ENCODE assay signal across 8 cellular contexts in genomic region chr5:682651-683358, GRCh38. TPM values are rescaled to one million over a fixed set of nuclear protein-coding genes. Genes with fewer than 3 reads are reported as not detected.
DNase-seq lines count a peak whose midpoint lies in the region; ATAC-seq, FAIRE-seq and TF ChIP-seq lines count a peak whose summit lies in the region.
"Not testable (repeated sequence)": the region's sequence is repeated elsewhere in the genome, so short reads cannot be mapped to it uniquely, and the experiment has no call there.

No MANE protein-coding gene starts in this region.

- not testable (repeated sequence) for H3K4me3 ChIP-seq in RWPE2 (ENCODE audit: severe bottlenecking); bronchial epithelial cell (ENCODE audit: low read depth, low read length); gastroesophageal sphincter; upper lobe of right lung

- intact Hi-C loops in upper lobe of right lung (cut with DNase I): not testable (repeated sequence)

- peak; percentile 13; the same call in 2 of the 3 replicates for ATAC-seq in RWPE2 (ENCODE audit: low read depth)
- ATAC-seq in activated T-helper 17 cell treated with anti-CD3 and anti-CD28 coated beads, Interleukin-2, amount 50 U/mL, for 72 hours (replicated peaks): peak; percentile 21
- ATAC-seq in gastroesophageal sphincter, left lobe of liver, upper lobe of right lung: not testable (repeated sequence)

- not testable (repeated sequence) for H3K9me3 Mint-ChIP-seq in activated T-helper 17 cell treated with anti-CD3 and anti-CD28 coated beads, Interleukin-2, amount 50 U/mL, for 72 hours; osteocyte (ENCODE audit: unreplicated experiment)

- H3K27me3 ChIP-seq in RWPE2 (ENCODE audit: insufficient read depth, poor library complexity, severe bottlenecking); bronchial epithelial cell (ENCODE audit: control insufficient read depth, insufficient read depth, low read length); gastroesophageal sphincter; upper lobe of right lung: not testable (repeated sequence)

- H3K4me1 Mint-ChIP-seq in activated T-helper 17 cell treated with anti-CD3 and anti-CD28 coated beads, Interleukin-2, amount 50 U/mL, for 72 hours; osteocyte (ENCODE audit: unreplicated experiment): not testable (repeated sequence)

- H3K27ac Mint-ChIP-seq in activated T-helper 17 cell treated with anti-CD3 and anti-CD28 coated beads, Interleukin-2, amount 50 U/mL, for 72 hours; osteocyte (ENCODE audit: unreplicated experiment): not testable (repeated sequence)

- peak; percentile 24 for DNase-seq in DMS 273 (lab: John Stamatoyannopoulos, UW; ENCODE audit: unreplicated experiment)
- not testable (repeated sequence) for DNase-seq in RWPE2 (ENCODE audit: low spot score); bronchial epithelial cell (ENCODE audit: low read depth)
- peak; percentile 41 for DNase-seq in left lobe of liver (ENCODE audit: low spot score)
- peak; percentile 76 for DNase-seq in osteocyte (ENCODE audit: extremely low spot score, unreplicated experiment)
- peak; percentile 40 for DNase-seq in upper lobe of right lung

- H3K27ac ChIP-seq in RWPE2 (ENCODE audit: poor library complexity, severe bottlenecking); upper lobe of right lung: not testable (repeated sequence)
- H3K27ac ChIP-seq in gastroesophageal sphincter: peak overlapping the region in 3 of 4 donors; percentile 49 to 82 (median 72)

- not testable (repeated sequence) for H3K36me3 Mint-ChIP-seq in activated T-helper 17 cell treated with anti-CD3 and anti-CD28 coated beads, Interleukin-2, amount 50 U/mL, for 72 hours (ENCODE audit: low read depth); osteocyte (ENCODE audit: unreplicated experiment)

- not testable (repeated sequence) for H3K4me1 ChIP-seq in RWPE2 (ENCODE audit: insufficient read depth, poor library complexity, severe bottlenecking); upper lobe of right lung
- H3K4me1 ChIP-seq in gastroesophageal sphincter: peaks cover 0 to 67% (median 23%) of the 10 kb centered on the region in 3 donors

- H3K9me3 ChIP-seq in RWPE2 (ENCODE audit: severe bottlenecking); gastroesophageal sphincter; upper lobe of right lung: not testable (repeated sequence)

- FAIRE-seq in bronchial epithelial cell (lab: Jason Lieb, UNC): peak; percentile 90

- TF ChIP-seq CTCF in RWPE2 (IDR thresholded peaks at IDR 0.05; ENCODE audit: poor library complexity, severe bottlenecking); bronchial epithelial cell (IDR thresholded peaks at IDR 0.05; ENCODE audit: insufficient read depth, low read length, severe bottlenecking); gastroesophageal sphincter (IDR thresholded peaks at IDR 0.05); osteocyte (IDR thresholded peaks at IDR 0.05); upper lobe of right lung (IDR thresholded peaks at IDR 0.05): not testable (repeated sequence)

- TF ChIP-seq EP300 in gastroesophageal sphincter (IDR thresholded peaks at IDR 0.05): not testable (repeated sequence)

- no CpG with 5 or more reads among the region's 17 CpGs for WGBS in gastroesophageal sphincter (ENCODE audit: low coverage in 1 of 2), 2 donors

- not testable (repeated sequence) for H3K36me3 ChIP-seq in RWPE2 (ENCODE audit: low read depth); bronchial epithelial cell (ENCODE audit: control insufficient read depth, insufficient read depth, low read length); gastroesophageal sphincter; upper lobe of right lung

- H3K4me3 Mint-ChIP-seq in activated T-helper 17 cell treated with anti-CD3 and anti-CD28 coated beads, Interleukin-2, amount 50 U/mL, for 72 hours; osteocyte (ENCODE audit: unreplicated experiment): not testable (repeated sequence)

- not testable (repeated sequence) for H3K27me3 Mint-ChIP-seq in activated T-helper 17 cell treated with anti-CD3 and anti-CD28 coated beads, Interleukin-2, amount 50 U/mL, for 72 hours; osteocyte (ENCODE audit: unreplicated experiment)

- not testable (repeated sequence) for TF ChIP-seq POLR2A in gastroesophageal sphincter (IDR thresholded peaks at IDR 0.05)

RNA-seq across cellular contexts. Expression of gene TPPP, which starts 10.3 kb away (rescaled TPM):
- total RNA-seq in activated T-helper 17 cell treated with anti-CD3 and anti-CD28 coated beads, Interleukin-2, amount 50 U/mL, for 72 hours: 1 to 10 TPM in 1 of 2 donors, under 1 TPM in 1; 0.19 to 1.4 TPM
- total RNA-seq in bronchial epithelial cell (1.6 and 2.4 TPM in 2 replicates), gastroesophageal sphincter (10 to 100 TPM; 13.3 to 42.8 (median 32.0) TPM), left lobe of liver (4.1 TPM), osteocyte (0.13 and 0.16 TPM in 2 replicates), upper lobe of right lung (16.1 TPM)
